Comparison of ENCODE assay signal across 9 cellular contexts in genomic region chr10:86389441-86390193, GRCh38. TPM values are rescaled to one million over a fixed set of nuclear protein-coding genes. Genes with fewer than 3 reads are reported as not detected.
DNase-seq lines count a peak whose midpoint lies in the region; ATAC-seq and FAIRE-seq lines count a peak whose summit lies in the region.
"Had no signal": no experiment of that assay in that cellular context is flagged by ENCODE, and none has a peak within 500 bp of the region (broad histone marks: within the 10 kb centered on the region; RNA-seq: fewer than 3 reads in every experiment).

No MANE protein-coding gene starts in this region.

- peaks cover 0 to 6% of the 10 kb centered on the region in 2 donors for H3K4me1 ChIP-seq in mucosa of rectum (ENCODE audit: control insufficient read depth in 2 of 2, insufficient read depth in 2 of 2, low read length in 2 of 2)

- FAIRE-seq in RCC 7860 (lab: Jason Lieb, UNC) = no peak

- peak overlapping the region in 1 of 2 donors; percentile 29 for H3K9ac ChIP-seq in mucosa of rectum (ENCODE audit: low read depth in 1 of 2, low read length in 2 of 2)

- ATAC-seq in GM21360 (IDR thresholded peaks at IDR 0.05; ENCODE audit: unreplicated experiment) = peak; percentile 52
- peak; percentile 64 for ATAC-seq in HG03565 (IDR thresholded peaks at IDR 0.05; ENCODE audit: unreplicated experiment)

- H3K27me3 ChIP-seq in mucosa of rectum (ENCODE audit: control insufficient read depth in 2 of 2, insufficient read depth in 2 of 2, low read length in 2 of 2) = peaks cover 8 to 13% of the 10 kb centered on the region in 2 donors

- H3K27ac ChIP-seq in mucosa of rectum (ENCODE audit: low read depth in 2 of 2, low read length in 2 of 2) = no peak overlapping the region

- DNase-seq in dermis blood vessel endothelial cell (peak; percentile 36), NCI-H1694 treated with DMSO at 0.1 percent for 48 hours (lab: John Stamatoyannopoulos, UW) (no peak), DMS 273 treated with DMSO at 0.1 percent for 48 hours (lab: John Stamatoyannopoulos, UW) (no peak), RCC 7860 (ENCODE audit: low spot score) (no peak)

- H3K36me3 ChIP-seq in mucosa of rectum (ENCODE audit: control insufficient read depth in 2 of 2, insufficient read depth in 2 of 2, low read length in 2 of 2) = no peaks in the 10 kb centered on the region

- H3K9me3 ChIP-seq in mucosa of rectum (ENCODE audit: control insufficient read depth in 2 of 2, low read length in 2 of 2) = no peaks in the 10 kb centered on the region

- H3K4me3 ChIP-seq in GM08714 (ENCODE audit: low read length) (peak overlapping the region; percentile 27; the same call in 1 of the 2 replicates), mucosa of rectum (ENCODE audit: low read length in 2 of 2) (peak overlapping the region; percentile 53 to 62)

RNA-seq across cellular contexts. Expression of gene GRID1, which starts 23.0 kb away (rescaled TPM):
- total RNA-seq in dermis blood vessel endothelial cell = not detected in 2 replicates
- total RNA-seq: myocyte had no signal
